ENCODE assay signal across 24 cellular contexts in the genomic region with DNA sequence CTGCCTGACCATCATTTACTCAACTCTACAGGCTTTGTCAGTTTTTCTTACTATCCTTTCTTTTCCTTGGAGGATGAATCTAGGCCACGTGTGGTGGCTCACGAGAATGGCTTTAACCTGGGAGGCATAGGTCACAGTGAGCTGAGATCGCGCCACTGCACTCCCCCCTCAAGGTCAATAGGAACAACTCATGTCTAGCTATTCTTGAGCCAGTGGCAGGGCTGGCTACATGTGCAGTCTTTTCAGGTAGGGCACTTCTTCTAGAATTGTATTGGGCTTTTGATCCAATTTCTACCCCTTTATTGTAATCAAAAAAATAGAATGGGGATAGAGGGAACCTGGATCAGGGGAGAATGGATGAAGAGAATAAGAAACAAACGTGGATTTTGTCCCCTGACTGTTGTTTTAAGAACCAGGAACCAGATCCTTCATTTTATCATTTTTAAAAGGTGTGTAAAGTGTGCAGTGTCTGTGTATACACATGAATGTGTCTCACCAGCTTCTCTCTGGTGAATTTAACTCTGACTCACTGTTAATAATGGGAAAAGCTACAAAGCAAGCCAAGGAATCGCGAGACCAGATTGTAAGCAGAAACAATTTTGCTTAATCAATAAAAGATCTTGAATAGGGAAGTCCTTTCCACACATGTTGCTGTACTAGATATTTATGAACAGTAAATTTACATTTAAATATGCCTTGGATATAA.
A peak's percentile ranks its signal among the peaks of the same experiment; 100 is the strongest.
DNase-seq lines count a peak whose midpoint lies in the region; ATAC-seq and TF ChIP-seq lines count a peak whose summit lies in the region.
"Had no signal": no experiment of that assay in that cellular context is flagged by ENCODE, and none has a peak within 500 bp of the region (broad histone marks: within the 10 kb centered on the region; RNA-seq: fewer than 3 reads in every experiment).

No MANE protein-coding gene starts in this region.

- H3K9ac ChIP-seq in PC-3 (ENCODE audit: low read length): no peak overlapping the region
- H3K9ac ChIP-seq: BLaER1 treated with 17β-estradiol and CSF1 and Interleukin-3, amounts not matched to agents 10 nM and 100 nM had no signal

- CTCF ChIA-PET in Calu3 (lab: Charles Lee) (interaction anchor here (1.0 to 2.9 kb wide), 9 partner anchors 10 to 140 kb away, joined by 4 to 24 read pairs (median 10); no protein-coding TSS in a partner anchor), PC-3 (lab: Charles Lee) (no interaction called here)

- H3K9me2 ChIP-seq in PC-3 (replicated peaks; ENCODE audit: low read length): no peaks in the 10 kb centered on the region

- H3K36me3 Mint-ChIP-seq in Calu3 (ENCODE audit: insufficient read depth, unreplicated experiment): peaks cover 6% of the 10 kb centered on the region
- peaks cover 53% of the 10 kb centered on the region for H3K36me3 Mint-ChIP-seq in nephron progenitor cell (ENCODE audit: low read depth)
- H3K36me3 Mint-ChIP-seq in activated T-cell treated with anti-CD3 and anti-CD28 coated beads, Interleukin-2, amount 50 U/mL, for 72 hours (ENCODE audit: insufficient read depth in 2 of 2): peaks cover 0 to 3% of the 10 kb centered on the region in 2 donors
- H3K36me3 Mint-ChIP-seq: CD4-positive, alpha-beta memory T cell had no signal

- H3K27ac ChIP-seq in PC-3 (ENCODE audit: low read length) (no peak overlapping the region), heart right ventricle (no peak overlapping the region)
- H3K27ac ChIP-seq: BLaER1 treated with 17β-estradiol and CSF1 and Interleukin-3, amounts not matched to agents 10 nM and 100 nM; HL-60 had no signal

- no peaks in the 10 kb centered on the region for H3K9me3 ChIP-seq in PC-3 (ENCODE audit: low read length)
- no peaks in the 10 kb centered on the region for H3K9me3 ChIP-seq in heart right ventricle
- H3K9me3 ChIP-seq: Caco-2 had no signal

- no peak overlapping the region for H3K4me2 ChIP-seq in PC-3 (ENCODE audit: low read length)
- H3K4me2 ChIP-seq: BLaER1 treated with 17β-estradiol and CSF1 and Interleukin-3, amounts not matched to agents 10 nM and 100 nM had no signal

- no peaks in the 10 kb centered on the region for H3K27me3 ChIP-seq in PC-3 (ENCODE audit: low read length)
- peaks cover 0 to 76% (median 0%) of the 10 kb centered on the region in 7 donors for H3K27me3 ChIP-seq in heart right ventricle

- H3K9me3 Mint-ChIP-seq in Calu3 (ENCODE audit: low read depth, unreplicated experiment) (peaks cover 4% of the 10 kb centered on the region), nephron progenitor cell (peaks cover 8% of the 10 kb centered on the region)
- H3K9me3 Mint-ChIP-seq in activated T-cell treated with anti-CD3 and anti-CD28 coated beads, Interleukin-2, amount 50 U/mL, for 72 hours: no peaks in the 10 kb centered on the region

- no peaks in the 10 kb centered on the region for H3K36me3 ChIP-seq in PC-3 (ENCODE audit: low read depth, low read length)
- no peaks in the 10 kb centered on the region for H3K36me3 ChIP-seq in heart right ventricle
- H3K36me3 ChIP-seq: BLaER1 treated with 17β-estradiol and CSF1 and Interleukin-3, amounts not matched to agents 10 nM and 100 nM had no signal

- 87 to 90% methylated on average over 7 of the region's 7 CpGs for WGBS in heart right ventricle, 2 donors

- no peak for DNase-seq in Calu3
- peak; percentile 39 for DNase-seq in PC-3
- peak; percentile 15 for DNase-seq in fibroblast of mammary gland (ENCODE audit: low read depth)
- DNase-seq in nephron progenitor cell: no peak
- DNase-seq in SIG-M5 treated with dmso at 0.1 percent for 504 hours (lab: John Stamatoyannopoulos, UW; ENCODE audit: unreplicated experiment): no peak
- DNase-seq in activated T-cell treated with anti-CD3 and anti-CD28 coated beads, Interleukin-2, amount 50 U/mL, for 72 hours: no peak
- no peak for DNase-seq in heart right ventricle
- DNase-seq: 8988T; Caco-2; CD4-positive, alpha-beta memory T cell; DND-41; KG1; NCI-H1105; NCI-H146; NCI-H2029; NCI-H226; NCI-H510A treated with DMSO at 0.1 percent for 48 hours; NCI-H748 treated with DMSO at 0.1 percent for 48 hours; NK-92 treated with Interleukin-12 subunit alpha and Interleukin-12 subunit beta, amount 100 ng/mL, for 24 hours; SIG-M5 had no signal

- TF ChIP-seq CTCF in Calu3 (IDR thresholded peaks at IDR 0.05; ENCODE audit: unreplicated experiment) (no peak), PC-3 (conservative IDR thresholded peaks at IDR 0.05; ENCODE audit: low read depth, low read length) (no peak), fibroblast of mammary gland (conservative IDR thresholded peaks at IDR 0.05; ENCODE audit: control insufficient read depth, insufficient read depth, low read depth, low read length) (no peak), nephron progenitor cell (IDR thresholded peaks at IDR 0.05) (no peak), heart right ventricle (IDR thresholded peaks at IDR 0.05) (no peak)

- H3K4me1 ChIP-seq in PC-3 (ENCODE audit: insufficient read depth, low read length): peaks cover 17% of the 10 kb centered on the region; the same call in 1 of the 2 replicates
- H3K4me1 ChIP-seq in heart right ventricle: no peaks in the 10 kb centered on the region
- H3K4me1 ChIP-seq: Caco-2 had no signal

- H3K27me3 Mint-ChIP-seq in Calu3 (ENCODE audit: unreplicated experiment): no peaks in the 10 kb centered on the region
- H3K27me3 Mint-ChIP-seq in nephron progenitor cell (ENCODE audit: low read depth, poor library complexity): no peaks in the 10 kb centered on the region
- H3K27me3 Mint-ChIP-seq in activated T-cell treated with anti-CD3 and anti-CD28 coated beads, Interleukin-2, amount 50 U/mL, for 72 hours (ENCODE audit: low read depth): peaks cover 64% of the 10 kb centered on the region

- H2AFZ ChIP-seq in PC-3 (ENCODE audit: low read length): no peak overlapping the region

- POLR2A ChIA-PET in PC-3 (lab: Charles Lee; ENCODE audit: unreplicated experiment): no interaction called here

- intact Hi-C loops in Calu3 (cut with micrococcal nuclease; ENCODE audit: unreplicated experiment): loop anchor here (2.0 to 5.0 kb wide), 4 partner anchors 78 to 328 kb away; no protein-coding TSS in a partner anchor
- intact Hi-C loops in PC-3 (cut with micrococcal nuclease): loop anchor here (2.0 kb wide), 1 partner anchor 28 kb away; no protein-coding TSS in a partner anchor
- intact Hi-C loops in heart right ventricle (cut with DNase I): no loop called here

- H3K4me3 Mint-ChIP-seq in Calu3 (ENCODE audit: low read depth, unreplicated experiment) (no peak overlapping the region), nephron progenitor cell (no peak overlapping the region)
- H3K4me3 Mint-ChIP-seq in activated T-cell treated with anti-CD3 and anti-CD28 coated beads, Interleukin-2, amount 50 U/mL, for 72 hours: no peak overlapping the region
- H3K4me3 Mint-ChIP-seq: CD4-positive, alpha-beta memory T cell had no signal

- peaks cover 58% of the 10 kb centered on the region for H3K4me1 Mint-ChIP-seq in Calu3 (ENCODE audit: low read depth, unreplicated experiment)
- peaks cover 72% of the 10 kb centered on the region for H3K4me1 Mint-ChIP-seq in nephron progenitor cell
- no peaks in the 10 kb centered on the region for H3K4me1 Mint-ChIP-seq in activated T-cell treated with anti-CD3 and anti-CD28 coated beads, Interleukin-2, amount 50 U/mL, for 72 hours (ENCODE audit: low read depth)
- H3K4me1 Mint-ChIP-seq: CD4-positive, alpha-beta memory T cell had no signal

- BruUV-seq in Calu3 (replicated peaks; lab: Mats Ljungman, UMichigan): no TSS peak
- no TSS peak for BruUV-seq in PC-3 (replicated peaks; lab: Mats Ljungman, UMichigan)

- no peaks in the 10 kb centered on the region for H3F3A ChIP-seq in PC-3 (ENCODE audit: low read length, unreplicated experiment)

- peak overlapping the region; percentile 85 for H3K27ac Mint-ChIP-seq in Calu3 (ENCODE audit: unreplicated experiment)
- peak overlapping the region; percentile 93 for H3K27ac Mint-ChIP-seq in nephron progenitor cell
- H3K27ac Mint-ChIP-seq in activated T-cell treated with anti-CD3 and anti-CD28 coated beads, Interleukin-2, amount 50 U/mL, for 72 hours: no peak overlapping the region
- H3K27ac Mint-ChIP-seq: CD4-positive, alpha-beta memory T cell had no signal

- no peaks in the 10 kb centered on the region for H3K79me2 ChIP-seq in PC-3 (ENCODE audit: low read length)

- H3K4me3 ChIP-seq in PC-3 (ENCODE audit: low read length): no peak overlapping the region
- no peak overlapping the region for H3K4me3 ChIP-seq in fibroblast of mammary gland (ENCODE audit: control insufficient read depth, low read depth, low read length)
- H3K4me3 ChIP-seq in heart right ventricle: no peak overlapping the region
- H3K4me3 ChIP-seq: BLaER1 treated with 17β-estradiol and CSF1 and Interleukin-3, amounts not matched to agents 10 nM and 100 nM had no signal

- peak; percentile 61 for ATAC-seq in PC-3
- ATAC-seq in activated T-cell treated with anti-CD3 and anti-CD28 coated beads, Interleukin-2, amount 50 U/mL, for 72 hours (replicated peaks in 1 of 2): no peak
- no peak for ATAC-seq in heart right ventricle
- ATAC-seq in GM21737 (IDR thresholded peaks at IDR 0.05; ENCODE audit: unreplicated experiment): no peak
- ATAC-seq: Panc1 had no signal

- H4K20me1 ChIP-seq in PC-3 (ENCODE audit: low read length): no peaks in the 10 kb centered on the region
- H4K20me1 ChIP-seq: BLaER1 treated with 17β-estradiol and CSF1 and Interleukin-3, amounts not matched to agents 10 nM and 100 nM had no signal

Comparison
In these comparisons a context has a peak if more than half of its experiments do, and no peak if none do; other contexts are left out.
1. DNase-seq: peak in PC-3 (single experiment) and fibroblast of mammary gland (single experiment); none in Calu3 (single experiment), nephron progenitor cell (single experiment), SIG-M5 treated with dmso at 0.1 percent for 504 hours (single experiment), activated T-cell treated with anti-CD3 and anti-CD28 coated beads, Interleukin-2, amount 50 U/mL, for 72 hours (0 of 2) and heart right ventricle (0 of 2).
2. intact Hi-C loops: an anchor here in Calu3 (2.0 to 5.0 kb wide) and PC-3 (2.0 kb wide); none called in heart right ventricle.